14 cellular contexts compared by ENCODE assay signal in the genomic region with DNA sequence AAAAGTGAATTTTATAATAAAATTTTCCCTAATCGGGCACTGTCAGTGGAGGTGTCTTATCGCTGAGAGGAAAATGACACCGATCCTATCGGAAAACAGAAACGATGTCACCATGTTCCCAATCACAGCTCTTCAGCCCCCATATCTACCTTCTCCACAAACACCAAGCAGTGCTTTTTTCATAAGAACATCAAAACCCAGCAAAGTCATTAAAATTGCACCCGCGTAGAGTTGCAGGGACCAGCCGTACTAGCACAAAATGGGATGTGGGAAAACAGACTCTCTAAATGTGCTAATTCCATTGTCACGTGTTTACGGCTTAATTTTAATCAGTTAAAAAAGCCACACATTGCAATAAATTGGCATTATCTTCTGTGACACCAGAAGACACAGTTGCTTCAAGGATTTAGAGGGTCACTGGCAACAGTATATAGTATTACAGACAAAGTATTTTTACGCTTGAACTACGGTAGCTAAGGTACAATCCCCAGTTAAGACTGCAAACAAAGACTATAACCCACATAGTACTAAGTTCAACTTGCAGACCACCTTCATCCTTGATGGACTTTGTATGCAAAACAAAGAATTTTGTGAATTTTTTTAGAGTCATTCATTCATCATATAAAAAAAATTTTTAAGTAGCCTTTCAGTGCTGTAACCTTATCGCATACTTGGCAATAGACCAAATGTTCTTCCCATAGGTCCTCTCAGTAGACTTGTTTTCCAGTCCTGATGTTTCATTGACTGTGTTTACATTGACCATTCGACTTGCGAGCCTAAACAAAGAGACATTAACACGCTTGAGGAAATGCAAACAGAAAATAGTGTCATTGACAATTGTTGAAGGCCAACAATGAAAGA.
DNase-seq lines count a peak whose midpoint lies in the region; FAIRE-seq and TF ChIP-seq lines count a peak whose summit lies in the region.
"Had no signal": no experiment of that assay in that cellular context is flagged by ENCODE, and none has a peak within 500 bp of the region (broad histone marks: within the 10 kb centered on the region; RNA-seq: fewer than 3 reads in every experiment).

No MANE protein-coding gene starts in this region.

- TF ChIP-seq POLR2A in uterus (IDR thresholded peaks at IDR 0.05), result no peak

- no peak overlapping the region for H3K4me3 ChIP-seq in fibroblast of pulmonary artery (replicated peaks; ENCODE audit: low read depth, low read length)
- no peak overlapping the region for H3K4me3 ChIP-seq in uterus
- H3K4me3 ChIP-seq: left ventricle myocardium inferior had no signal

- peak; percentile 19 for DNase-seq in EH (ENCODE audit: low read depth)
- peak; percentile 31 to 88 (median 47) for DNase-seq in NCI-H1417 (lab: John Stamatoyannopoulos, UW)
- peak; percentile 89 for DNase-seq in NCI-H69 (lab: John Stamatoyannopoulos, UW)
- DNase-seq in fibroblast of pulmonary artery (ENCODE audit: low read depth), result peak; percentile 30
- DNase-seq in uterus, result no peak
- no peak for DNase-seq in frontal cortex (ENCODE audit: low spot score in 2 of 2)
- no peak for DNase-seq in C1 segment of cervical spinal cord (lab: John Stamatoyannopoulos, UW)
- DNase-seq in T1000 (lab: John Stamatoyannopoulos, UW), result no peak
- DNase-seq: activated CD4-positive, alpha-beta T cell treated with anti-CD3 and anti-CD28 coated beads for 48 hours; activated T-cell treated with anti-CD3 and anti-CD28 coated beads, Interleukin-2, amount 50 U/mL, for 4 hours; erythroblast; hippocampal formation; KBM-7; left ventricle myocardium inferior had no signal

- TF ChIP-seq CTCF in fibroblast of pulmonary artery (IDR thresholded peaks at IDR 0.05; ENCODE audit: low read length, missing control alignments) (no peak), uterus (IDR thresholded peaks at IDR 0.05) (no peak)

- H3K27me3 ChIP-seq in uterus, result no peaks in the 10 kb centered on the region

- intact Hi-C loops in uterus (cut with DNase I; ENCODE audit: low total_unique reads), result loop anchor here (10.0 kb wide), 1 partner anchor 822 kb away; no protein-coding TSS in a partner anchor

- no peak for FAIRE-seq in frontal cortex (lab: Jason Lieb, UNC)

- no peaks in the 10 kb centered on the region for H3K4me1 ChIP-seq in uterus
- H3K4me1 ChIP-seq: left ventricle myocardium inferior had no signal

- H3K36me3 ChIP-seq in uterus, result no peaks in the 10 kb centered on the region
- H3K36me3 ChIP-seq: left ventricle myocardium inferior had no signal

- H3K27ac ChIP-seq in uterus, result no peak overlapping the region
- H3K27ac ChIP-seq: left ventricle myocardium inferior had no signal

- H3K9me3 ChIP-seq in uterus, result no peaks in the 10 kb centered on the region
- H3K9me3 ChIP-seq: left ventricle myocardium inferior had no signal

Comparison
In these comparisons a context has a peak if more than half of its experiments do, and no peak if none do; other contexts are left out.
1. DNase-seq: peak in EH (single experiment), NCI-H1417 (3 of 3), NCI-H69 (single experiment) and fibroblast of pulmonary artery (single experiment); none in uterus (0 of 2), frontal cortex (0 of 2), C1 segment of cervical spinal cord (0 of 14) and T1000 (single experiment).